ENCODE assay signal across 8 cellular contexts in genomic region chr14:67818476-67818875, GRCh38. TPM values are rescaled to one million over a fixed set of nuclear protein-coding genes. Genes with fewer than 3 reads are reported as not detected.
DNase-seq lines count a peak whose midpoint lies in the region; ATAC-seq, FAIRE-seq and TF ChIP-seq lines count a peak whose summit lies in the region.
"Not testable (repeated sequence)": the region's sequence is repeated elsewhere in the genome, so short reads cannot be mapped to it uniquely, and the experiment has no call there.
"Had no signal": no experiment of that assay in that cellular context is flagged by ENCODE, and none has a peak within 500 bp of the region (broad histone marks: within the 10 kb centered on the region; RNA-seq: fewer than 3 reads in every experiment).

No MANE protein-coding gene starts in this region.

- not testable (repeated sequence) for TF ChIP-seq POLR2A in H1 (IDR thresholded peaks at IDR 0.05; ENCODE audit: control extremely low read depth in 1 of 2, low read depth in 2 of 2, low read length in 2 of 2)

- H4K91ac ChIP-seq in H1 (replicated peaks; ENCODE audit: insufficient read length, low read length), result not testable (repeated sequence)

- H3K9me3 Mint-ChIP-seq in activated CD4-positive, alpha-beta memory T cell treated with anti-CD3 and anti-CD28 coated beads, Interleukin-2, amount 10 ng/mL, durations not matched to agents 7 days and 5 days; activated naive CD4-positive, alpha-beta T cell treated with anti-CD3 and anti-CD28 coated beads, Interleukin-2, amount 50 U/mL, for 24 hours; natural killer cell treated with Interleukin-12 subunit alpha and Interleukin-12 subunit beta and Interleukin-15 and Interleukin-18, amount 100 ng/mL, for 72 hours; stimulated activated memory B cell treated with anti-CD40 and anti-IgM and Interleukin-4, amounts not matched to agents 10 μg/mL and 1 μg/mL and 100 μg/mL, for 72 hours: not testable (repeated sequence)

- WGBS in H1 (ENCODE audit: extremely low coverage in 1 of 2, insufficient coverage in 1 of 2, insufficient read length in 1 of 2, insufficient replicate concordance in 2 of 2, low coverage in 1 of 2, low lambda C conversion rate in 2 of 2, missing lambda C conversion rate in 1 of 2), 2 experiments, result 94% methylated on average over 6 of the region's 6 CpGs; no CpG with 5 or more reads in 1 of the 2 experiments

- H3K79me2 ChIP-seq in DND-41 (ENCODE audit: insufficient read depth, low read length) (peaks cover 54% of the 10 kb centered on the region), SU-DHL-6 (ENCODE audit: insufficient read depth, low read length) (peaks cover 30% of the 10 kb centered on the region), H1 (ENCODE audit: control insufficient read depth in 1 of 2, insufficient read depth in 2 of 2, low read length in 2 of 2) (peaks cover 0 to 26% of the 10 kb centered on the region in 2 experiments; a peak in 3 of 4 replicates)

- H3K36me3 Mint-ChIP-seq in activated CD4-positive, alpha-beta memory T cell treated with anti-CD3 and anti-CD28 coated beads, Interleukin-2, amount 10 ng/mL, durations not matched to agents 7 days and 5 days (ENCODE audit: low read depth); activated naive CD4-positive, alpha-beta T cell treated with anti-CD3 and anti-CD28 coated beads, Interleukin-2, amount 50 U/mL, for 24 hours; natural killer cell treated with Interleukin-12 subunit alpha and Interleukin-12 subunit beta and Interleukin-15 and Interleukin-18, amount 100 ng/mL, for 72 hours; stimulated activated memory B cell treated with anti-CD40 and anti-IgM and Interleukin-4, amounts not matched to agents 10 μg/mL and 1 μg/mL and 100 μg/mL, for 72 hours: not testable (repeated sequence)

- not testable (repeated sequence) for H3K79me1 ChIP-seq in H1 (ENCODE audit: low read depth, low read length)

- not testable (repeated sequence) for H2BK12ac ChIP-seq in H1 (ENCODE audit: low read depth, low read length)

- H4K8ac ChIP-seq in H1 (ENCODE audit: extremely low read depth, insufficient read depth, low read length), result not testable (repeated sequence)

- not testable (repeated sequence) for TF ChIP-seq RAD21 in H1 (IDR thresholded peaks at IDR 0.05 in 1 of 2, conservative IDR thresholded peaks at IDR 0.05 in 1 of 2; ENCODE audit: low read depth in 2 of 2, low read length in 2 of 2)

- H2BK20ac ChIP-seq in H1 (ENCODE audit: low read length), result not testable (repeated sequence)

- DNase-seq in DND-41; activated CD4-positive, alpha-beta memory T cell treated with anti-CD3 and anti-CD28 coated beads, Interleukin-2, amount 10 ng/mL, durations not matched to agents 7 days and 5 days; H1 (ENCODE audit: low read depth in 1 of 2, low spot score in 2 of 2); natural killer cell treated with Interleukin-12 subunit alpha and Interleukin-12 subunit beta and Interleukin-15 and Interleukin-18, amount 100 ng/mL, for 72 hours (ENCODE audit: low spot score): not testable (repeated sequence)

- not testable (repeated sequence) for H3K9ac ChIP-seq in DND-41 (ENCODE audit: low read depth, low read length); SU-DHL-6 (ENCODE audit: low read length); H1 (replicated peaks in 1 of 4; ENCODE audit: extremely low read depth in 1 of 4, low read depth in 3 of 4, low read length in 3 of 4)

- not testable (repeated sequence) for FAIRE-seq in H1 (lab: Jason Lieb, UNC)

- H2AFZ ChIP-seq in DND-41 (ENCODE audit: low read depth, low read length) (peak overlapping the region; percentile 55; the same call in 1 of the 2 replicates), SU-DHL-6 (ENCODE audit: low read depth, low read length, severe bottlenecking) (peak overlapping the region; percentile 87), H1 (ENCODE audit: low read length) (peak overlapping the region; percentile 45; the same call in 1 of the 2 replicates)

- peak overlapping the region; percentile 58 for H3K4me3 Mint-ChIP-seq in activated CD4-positive, alpha-beta memory T cell treated with anti-CD3 and anti-CD28 coated beads, Interleukin-2, amount 10 ng/mL, durations not matched to agents 7 days and 5 days
- peak overlapping the region; percentile 93 for H3K4me3 Mint-ChIP-seq in activated naive CD4-positive, alpha-beta T cell treated with anti-CD3 and anti-CD28 coated beads, Interleukin-2, amount 50 U/mL, for 24 hours
- peak overlapping the region; percentile 90 for H3K4me3 Mint-ChIP-seq in natural killer cell treated with Interleukin-12 subunit alpha and Interleukin-12 subunit beta and Interleukin-15 and Interleukin-18, amount 100 ng/mL, for 72 hours
- H3K4me3 Mint-ChIP-seq in stimulated activated memory B cell treated with anti-CD40 and anti-IgM and Interleukin-4, amounts not matched to agents 10 μg/mL and 1 μg/mL and 100 μg/mL, for 72 hours, result peak overlapping the region; percentile 99

- H3K4me3 ChIP-seq in DND-41 (ENCODE audit: low read depth in 1 of 2, low read length in 2 of 2); SU-DHL-6 (ENCODE audit: insufficient read depth, low read length, poor library complexity, severe bottlenecking); H1 (ENCODE audit: extremely low read depth in 1 of 4, insufficient read depth in 2 of 4, low read depth in 3 of 4, low read length in 4 of 4): not testable (repeated sequence)

- not testable (repeated sequence) for H3K14ac ChIP-seq in H1 (ENCODE audit: insufficient read length)

- not testable (repeated sequence) for H3K4ac ChIP-seq in H1 (replicated peaks; ENCODE audit: insufficient read length, low read depth, low read length)

- H3K4me1 ChIP-seq in DND-41 (ENCODE audit: insufficient read depth, low read length), result peaks cover 47% of the 10 kb centered on the region
- peaks cover 0 to 15% (median 3%) of the 10 kb centered on the region in 4 experiments; a peak in 6 of 7 replicates for H3K4me1 ChIP-seq in H1 (replicated peaks in 1 of 4; ENCODE audit: control insufficient read depth in 3 of 4, insufficient read depth in 4 of 4, low read length in 3 of 4)

- H3K9me2 ChIP-seq in SU-DHL-6 (replicated peaks; ENCODE audit: insufficient read depth, low read length), result not testable (repeated sequence)

- H3K18ac ChIP-seq in H1 (ENCODE audit: extremely low read depth, low read length), result not testable (repeated sequence)

- H3K9me3 ChIP-seq in DND-41 (ENCODE audit: insufficient read depth, low read length, severe bottlenecking); SU-DHL-6 (ENCODE audit: insufficient read depth, low read length); H1 (ENCODE audit: insufficient read depth in 2 of 2, low read depth in 1 of 2, low read length in 1 of 2): not testable (repeated sequence)

- H3K56ac ChIP-seq in H1 (replicated peaks; ENCODE audit: insufficient read length, low read depth, low read length), result not testable (repeated sequence)

- not testable (repeated sequence) for H3K23ac ChIP-seq in H1 (ENCODE audit: insufficient read length)

- H2BK5ac ChIP-seq in H1 (ENCODE audit: low read depth, low read length), result not testable (repeated sequence)

- CTCF ChIA-PET in activated CD4-positive, alpha-beta memory T cell treated with anti-CD3 and anti-CD28 coated beads, Interleukin-2, amount 10 ng/mL, durations not matched to agents 7 days and 5 days (lab: Charles Lee); H1 (lab: Charles Lee; ENCODE audit: partially characterized antibody): not testable (repeated sequence)

- not testable (repeated sequence) for H4K5ac ChIP-seq in H1 (ENCODE audit: insufficient read length, low read depth, low read length)

- H3K4me2 ChIP-seq in DND-41 (ENCODE audit: insufficient read depth, low read length); SU-DHL-6 (ENCODE audit: low read depth, low read length, poor library complexity, severe bottlenecking); H1 (ENCODE audit: insufficient read depth in 1 of 2, low read depth in 2 of 2, low read length in 2 of 2): not testable (repeated sequence)

- not testable (repeated sequence) for ATAC-seq in DND-41 (ENCODE audit: insufficient read depth, low read depth); natural killer cell treated with Interleukin-12 subunit alpha and Interleukin-12 subunit beta and Interleukin-15 and Interleukin-18, amount 100 ng/mL, for 72 hours; stimulated activated memory B cell treated with anti-CD40 and anti-IgM and Interleukin-4, amounts not matched to agents 10 μg/mL and 1 μg/mL and 100 μg/mL, for 72 hours

- not testable (repeated sequence) for TF ChIP-seq EP300 in H1 (IDR thresholded peaks at IDR 0.05; ENCODE audit: borderline replicate concordance in 1 of 2, low read depth in 2 of 2, low read length in 2 of 2)

- H3F3A ChIP-seq in SU-DHL-6 (ENCODE audit: insufficient read depth), result peaks cover 22% of the 10 kb centered on the region

- not testable (repeated sequence) for H3K36me3 ChIP-seq in DND-41 (ENCODE audit: insufficient read depth, low read length); SU-DHL-6 (ENCODE audit: low read length); H1 (ENCODE audit: control insufficient read depth in 2 of 4, insufficient read depth in 4 of 4, low read length in 3 of 4)

- not testable (repeated sequence) for H2BK15ac ChIP-seq in H1 (ENCODE audit: low read length)

- H3K27me3 ChIP-seq in DND-41 (ENCODE audit: insufficient read depth, low read length, poor library complexity); SU-DHL-6 (ENCODE audit: low read length); H1 (replicated peaks in 1 of 4; ENCODE audit: control insufficient read depth in 3 of 4, extremely low read depth in 1 of 4, insufficient read depth in 3 of 4, low read length in 3 of 4): not testable (repeated sequence)

- TF ChIP-seq CTCF in DND-41 (IDR thresholded peaks at IDR 0.05; ENCODE audit: borderline replicate concordance, extremely low read depth, low read length, poor library complexity, severe bottlenecking); SU-DHL-6 (IDR thresholded peaks at IDR 0.05; ENCODE audit: insufficient read depth, low read length, poor library complexity, severe bottlenecking); H1 (IDR thresholded peaks at IDR 0.05; ENCODE audit: control extremely low read depth in 1 of 3, insufficient read depth in 1 of 3, low read depth in 1 of 3, low read length in 3 of 3): not testable (repeated sequence)

- not testable (repeated sequence) for H3K27ac ChIP-seq in DND-41 (ENCODE audit: low read length); SU-DHL-6 (ENCODE audit: low read depth, low read length); H1 (ENCODE audit: low read depth, low read length)

- H3K23me2 ChIP-seq in H1 (ENCODE audit: low read depth, low read length), result not testable (repeated sequence)

- H2AK5ac ChIP-seq in H1 (ENCODE audit: low read depth, low read length), result not testable (repeated sequence)

- H4K20me1 ChIP-seq in DND-41 (ENCODE audit: insufficient read depth, low read length); SU-DHL-6 (ENCODE audit: low read depth, low read length); H1 (replicated peaks in 1 of 2; ENCODE audit: control insufficient read depth in 1 of 2, insufficient read depth in 2 of 2, low read length in 2 of 2): not testable (repeated sequence)

- POLR2A ChIA-PET in activated CD4-positive, alpha-beta memory T cell treated with anti-CD3 and anti-CD28 coated beads, Interleukin-2, amount 10 ng/mL, durations not matched to agents 7 days and 5 days (lab: Charles Lee); H1 (lab: Charles Lee; ENCODE audit: partially characterized antibody): not testable (repeated sequence)

- peaks cover 51% of the 10 kb centered on the region for H3K4me1 Mint-ChIP-seq in activated CD4-positive, alpha-beta memory T cell treated with anti-CD3 and anti-CD28 coated beads, Interleukin-2, amount 10 ng/mL, durations not matched to agents 7 days and 5 days
- H3K4me1 Mint-ChIP-seq in activated naive CD4-positive, alpha-beta T cell treated with anti-CD3 and anti-CD28 coated beads, Interleukin-2, amount 50 U/mL, for 24 hours, result peaks cover 53% of the 10 kb centered on the region
- peaks cover 36 to 42% of the 10 kb centered on the region in 2 donors for H3K4me1 Mint-ChIP-seq in natural killer cell treated with Interleukin-12 subunit alpha and Interleukin-12 subunit beta and Interleukin-15 and Interleukin-18, amount 100 ng/mL, for 72 hours (ENCODE audit: low read depth in 2 of 2)
- H3K4me1 Mint-ChIP-seq in stimulated activated memory B cell treated with anti-CD40 and anti-IgM and Interleukin-4, amounts not matched to agents 10 μg/mL and 1 μg/mL and 100 μg/mL, for 72 hours, result peaks cover 50% of the 10 kb centered on the region

- not testable (repeated sequence) for H3K27me3 Mint-ChIP-seq in activated CD4-positive, alpha-beta memory T cell treated with anti-CD3 and anti-CD28 coated beads, Interleukin-2, amount 10 ng/mL, durations not matched to agents 7 days and 5 days; activated naive CD4-positive, alpha-beta T cell treated with anti-CD3 and anti-CD28 coated beads, Interleukin-2, amount 50 U/mL, for 24 hours; natural killer cell treated with Interleukin-12 subunit alpha and Interleukin-12 subunit beta and Interleukin-15 and Interleukin-18, amount 100 ng/mL, for 72 hours; stimulated activated memory B cell treated with anti-CD40 and anti-IgM and Interleukin-4, amounts not matched to agents 10 μg/mL and 1 μg/mL and 100 μg/mL, for 72 hours

- peak overlapping the region; percentile 41 for H3K27ac Mint-ChIP-seq in activated CD4-positive, alpha-beta memory T cell treated with anti-CD3 and anti-CD28 coated beads, Interleukin-2, amount 10 ng/mL, durations not matched to agents 7 days and 5 days
- H3K27ac Mint-ChIP-seq in activated naive CD4-positive, alpha-beta T cell treated with anti-CD3 and anti-CD28 coated beads, Interleukin-2, amount 50 U/mL, for 24 hours, result peak overlapping the region; percentile 41
- peak overlapping the region in 1 of 2 donors; percentile 97 for H3K27ac Mint-ChIP-seq in natural killer cell treated with Interleukin-12 subunit alpha and Interleukin-12 subunit beta and Interleukin-15 and Interleukin-18, amount 100 ng/mL, for 72 hours
- H3K27ac Mint-ChIP-seq in stimulated activated memory B cell treated with anti-CD40 and anti-IgM and Interleukin-4, amounts not matched to agents 10 μg/mL and 1 μg/mL and 100 μg/mL, for 72 hours, result peak overlapping the region; percentile 99

- not testable (repeated sequence) for H2BK120ac ChIP-seq in H1 (replicated peaks; ENCODE audit: low read depth, low read length)

RNA-seq across cellular contexts. Expression of gene RAD51B, which starts 1.1 kb away (rescaled TPM):
- 10 to 100 TPM; 33.1 to 40.8 TPM for total RNA-seq in activated CD4-positive, alpha-beta memory T cell treated with anti-CD3 and anti-CD28 coated beads, Interleukin-2, amount 10 ng/mL, durations not matched to agents 7 days and 5 days
- 11.0 and 14.9 TPM in 2 replicates for total RNA-seq in H1 (2021; fragmentation: NEBNext Ultra II Directional; extraction: Animal tissue kit (Norgen Biotek cat#: 25700))
- 3.9 and 4.3 TPM in 2 replicates for polyA plus RNA-seq in H1 (2011; rRNA removed)
- polyA plus RNA-seq in H1 (2011; cell fraction: cytosol; rRNA removed), result 3.9 TPM
- 5.0 TPM for polyA plus RNA-seq in H1 (2011; cell fraction: nucleus; rRNA removed)
- 2.6 to 5.6 TPM (median 4.1 TPM) in 4 replicates for polyA plus RNA-seq in H1 (2012, experiment 1 of 2)
- 0.98 TPM for polyA plus RNA-seq in H1 (2012, experiment 2 of 2)
- polyA plus RNA-seq in H1 (2013, experiment 1 of 2), result 4.2 TPM
- polyA plus RNA-seq in H1 (2013, experiment 2 of 2), result 6.0 TPM
- polyA minus RNA-seq in H1 (2011; rRNA and poly(A)+ RNA removed), result 49.5 and 69.9 TPM in 2 replicates
- polyA minus RNA-seq in H1 (2011; cell fraction: cytosol; rRNA and poly(A)+ RNA removed), result 9.0 TPM
- polyA minus RNA-seq in H1 (2011; cell fraction: nucleus; rRNA and poly(A)+ RNA removed), result 119 TPM
- 10 to 100 TPM; 31.1 to 67.3 TPM for total RNA-seq in natural killer cell treated with Interleukin-12 subunit alpha and Interleukin-12 subunit beta and Interleukin-15 and Interleukin-18, amount 100 ng/mL, for 72 hours
- total RNA-seq: ascending aorta had no signal

RNA-seq across cellular contexts. Expression of gene ZFYVE26, which starts 2.1 kb away (rescaled TPM):
- total RNA-seq in activated CD4-positive, alpha-beta memory T cell treated with anti-CD3 and anti-CD28 coated beads, Interleukin-2, amount 10 ng/mL, durations not matched to agents 7 days and 5 days, result 10 to 100 TPM; 20.8 to 21.4 TPM
- 23.3 and 26.5 TPM in 2 replicates for total RNA-seq in H1 (2021; fragmentation: NEBNext Ultra II Directional; extraction: Animal tissue kit (Norgen Biotek cat#: 25700))
- 12.6 and 13.0 TPM in 2 replicates for polyA plus RNA-seq in H1 (2011; rRNA removed)
- 12.1 TPM for polyA plus RNA-seq in H1 (2011; cell fraction: cytosol; rRNA removed)
- 33.8 TPM for polyA plus RNA-seq in H1 (2011; cell fraction: nucleus; rRNA removed)
- polyA plus RNA-seq in H1 (2012, experiment 1 of 2), result 11.3 to 20.2 TPM (median 13.9 TPM) in 4 replicates
- polyA plus RNA-seq in H1 (2012, experiment 2 of 2), result 3.4 TPM
- polyA plus RNA-seq in H1 (2013, experiment 1 of 2), result 8.0 TPM
- polyA plus RNA-seq in H1 (2013, experiment 2 of 2), result 10.2 TPM
- 61.4 and 82.1 TPM in 2 replicates for polyA minus RNA-seq in H1 (2011; rRNA and poly(A)+ RNA removed)
- 19.2 TPM for polyA minus RNA-seq in H1 (2011; cell fraction: cytosol; rRNA and poly(A)+ RNA removed)
- 76.6 TPM for polyA minus RNA-seq in H1 (2011; cell fraction: nucleus; rRNA and poly(A)+ RNA removed)
- 10 to 100 TPM; 25.4 to 38.0 TPM for total RNA-seq in natural killer cell treated with Interleukin-12 subunit alpha and Interleukin-12 subunit beta and Interleukin-15 and Interleukin-18, amount 100 ng/mL, for 72 hours
